In genomic region chr20:7665311-7665863, GRCh38 we compare ENCODE assay signal across 22 cellular contexts.
DNase-seq lines count a peak whose midpoint lies in the region; ATAC-seq, FAIRE-seq and TF ChIP-seq lines count a peak whose summit lies in the region.
"Had no signal": no experiment of that assay in that cellular context is flagged by ENCODE, and none has a peak within 500 bp of the region (broad histone marks: within the 10 kb centered on the region; RNA-seq: fewer than 3 reads in every experiment).

No MANE protein-coding gene starts in this region.

- H2AFZ ChIP-seq in GM23338: peak overlapping the region; percentile 43; the same call in 1 of the 2 replicates
- H2AFZ ChIP-seq in mesenchymal stem cell (ENCODE audit: low read depth, low read length): no peak overlapping the region

- no peak for TF ChIP-seq POLR2A in right lobe of liver (IDR thresholded peaks at IDR 0.05)

- no peak overlapping the region for H3K4ac ChIP-seq in mesenchymal stem cell (ENCODE audit: low read depth in 1 of 2, low read length in 2 of 2)

- no peak overlapping the region for H2BK15ac ChIP-seq in mesenchymal stem cell (ENCODE audit: low read depth, poor library complexity, severe bottlenecking)

- H4K91ac ChIP-seq in mesenchymal stem cell (ENCODE audit: low read length): no peak overlapping the region

- H2BK120ac ChIP-seq in mesenchymal stem cell (ENCODE audit: low read depth, low read length): no peak overlapping the region

- no peak overlapping the region for H2BK12ac ChIP-seq in mesenchymal stem cell (ENCODE audit: low read length in 2 of 2)

- H3K4me3 ChIP-seq in AG10803 (ENCODE audit: low read length) (no peak overlapping the region), GM23338 (no peak overlapping the region), mesenchymal stem cell (ENCODE audit: insufficient read depth in 1 of 2, low read depth in 1 of 2, low read length in 2 of 2) (no peak overlapping the region), right lobe of liver (no peak overlapping the region)
- H3K4me3 ChIP-seq: GM12878 had no signal

- peaks cover 14% of the 10 kb centered on the region for H3K4me1 ChIP-seq in GM23338 (ENCODE audit: insufficient read depth)
- no peaks in the 10 kb centered on the region for H3K4me1 ChIP-seq in mesenchymal stem cell (ENCODE audit: control insufficient read depth, insufficient read depth, low read depth, low read length)
- H3K4me1 ChIP-seq in right lobe of liver: no peaks in the 10 kb centered on the region

- H3K18ac ChIP-seq in mesenchymal stem cell (ENCODE audit: low read depth in 1 of 2, low read length in 2 of 2): no peak overlapping the region

- H2BK5ac ChIP-seq in mesenchymal stem cell (ENCODE audit: low read depth, low read length, poor library complexity, severe bottlenecking): no peak overlapping the region

- no peaks in the 10 kb centered on the region for H3K79me1 ChIP-seq in mesenchymal stem cell (replicated peaks; ENCODE audit: low read length, poor library complexity, severe bottlenecking)

- no peaks in the 10 kb centered on the region for H3F3A ChIP-seq in GM23338 (replicated peaks; ENCODE audit: low read depth)

- 10% methylated on average over 1 of the region's 2 CpGs for WGBS in mesenchymal stem cell
- 31% methylated on average over 2 of the region's 2 CpGs for whole genome bisulfite sequencing in right lobe of liver (ENCODE audit: insufficient coverage, low coverage, low lambda C conversion rate, missing lambda C conversion rate)

- ATAC-seq in GM23338: no peak
- ATAC-seq in right lobe of liver: no peak
- ATAC-seq: GM12878, HCT116, PC-3 had no signal

- no peak for FAIRE-seq in GM19239 (lab: Jason Lieb, UNC)
- FAIRE-seq: GM12878 had no signal

- H3K4me2 ChIP-seq in GM23338 (peak overlapping the region; percentile 11; the same call in 1 of the 2 replicates), mesenchymal stem cell (ENCODE audit: low read length, poor library complexity, severe bottlenecking) (no peak overlapping the region)

- no peak overlapping the region for H3K9ac ChIP-seq in mesenchymal stem cell (ENCODE audit: low read length)

- TF ChIP-seq CTCF in AG10803 (conservative IDR thresholded peaks at IDR 0.05; ENCODE audit: low read length) (no peak), GM23338 (conservative IDR thresholded peaks at IDR 0.05; ENCODE audit: low read depth in 2 of 2) (no peak), right lobe of liver (IDR thresholded peaks at IDR 0.05) (no peak)

- H3K9me3 ChIP-seq in mesenchymal stem cell (ENCODE audit: control insufficient read depth, low read length): no peaks in the 10 kb centered on the region
- H3K9me3 ChIP-seq in right lobe of liver: no peaks in the 10 kb centered on the region

- H3K36me3 ChIP-seq in GM23338 (ENCODE audit: insufficient read depth) (no peaks in the 10 kb centered on the region), mesenchymal stem cell (ENCODE audit: control insufficient read depth in 1 of 2, insufficient read depth in 2 of 2, low read depth in 1 of 2, low read length in 2 of 2) (no peaks in the 10 kb centered on the region), right lobe of liver (no peaks in the 10 kb centered on the region)

- peak overlapping the region; percentile 41; the same call in 1 of the 2 replicates for H3K27ac Mint-ChIP-seq in GM23338
- H3K27ac Mint-ChIP-seq: CD14-positive monocyte had no signal

- intact Hi-C loops in right lobe of liver (cut with DNase I): no loop called here

- no peaks in the 10 kb centered on the region for H4K20me1 ChIP-seq in GM23338 (replicated peaks; ENCODE audit: insufficient read depth)

- no peaks in the 10 kb centered on the region for H3K36me3 Mint-ChIP-seq in GM23338 (ENCODE audit: low read depth)
- H3K36me3 Mint-ChIP-seq: CD14-positive monocyte had no signal

- H3K4me3 Mint-ChIP-seq in GM23338: no peak overlapping the region
- H3K4me3 Mint-ChIP-seq: CD14-positive monocyte had no signal

- DNase-seq in AG10803 (ENCODE audit: low read depth) (peak; percentile 60), GM23338 (ENCODE audit: low spot score) (no peak), astrocyte of the hippocampus (ENCODE audit: low read depth, low spot score) (peak; percentile 11), mesenchymal stem cell (peak; percentile 16), right lobe of liver (no peak), GM19239 (ENCODE audit: insufficient read length, low spot score) (no peak), SHP77 (lab: John Stamatoyannopoulos, UW) (no peak)
- DNase-seq: ACHN; DMS153; EL; GOT3; NCI-H1092 treated with DMSO at 0.1 percent for 48 hours; NCI-H187 treated with DMSO at 0.1 percent for 48 hours; NCI-H446; NCI-H526 treated with DMSO at 0.1 percent for 48 hours; NK-92 treated with Interleukin-12 subunit alpha and Interleukin-12 subunit beta, amount 100 ng/mL, for 24 hours; PC-3; RPMI8226; T-helper 1 cell had no signal

- H3K27me3 ChIP-seq in GM23338 (ENCODE audit: insufficient read depth) (no peaks in the 10 kb centered on the region), mesenchymal stem cell (ENCODE audit: control insufficient read depth in 1 of 2, insufficient read depth in 1 of 2, low read length in 2 of 2) (no peaks in the 10 kb centered on the region), right lobe of liver (no peaks in the 10 kb centered on the region)

- H3K14ac ChIP-seq in mesenchymal stem cell (ENCODE audit: low read length in 2 of 2): no peak overlapping the region

- H3K27ac ChIP-seq in GM23338 (ENCODE audit: low read depth) (no peak overlapping the region), mesenchymal stem cell (ENCODE audit: low read length, poor library complexity, severe bottlenecking) (no peak overlapping the region), right lobe of liver (no peak overlapping the region)

- H3K9me2 ChIP-seq in GM23338 (ENCODE audit: insufficient read depth): no peaks in the 10 kb centered on the region

- peaks cover 20% of the 10 kb centered on the region for H3K4me1 Mint-ChIP-seq in GM23338
- H3K4me1 Mint-ChIP-seq: CD14-positive monocyte had no signal

- H3K23ac ChIP-seq in mesenchymal stem cell (ENCODE audit: low read length in 2 of 2): no peak overlapping the region

- H3K9me3 Mint-ChIP-seq in GM23338: no peaks in the 10 kb centered on the region; the same call in 2 of the 3 replicates

- H3K27me3 Mint-ChIP-seq in GM23338 (ENCODE audit: insufficient read depth, low read depth, poor library complexity): peaks cover 8% of the 10 kb centered on the region

- H3K79me2 ChIP-seq in GM23338 (replicated peaks; ENCODE audit: insufficient read depth): no peaks in the 10 kb centered on the region

- no peak overlapping the region for H2AK5ac ChIP-seq in mesenchymal stem cell (ENCODE audit: low read length, severe bottlenecking)

- H4K8ac ChIP-seq in mesenchymal stem cell (ENCODE audit: low read length): no peak overlapping the region

TF ChIP-seq in GM23338, 12 proteins besides CTCF, POLR2A, EP300 and RAD21 (continues in another document):
- no peak for TF ChIP-seq ZNF462 (CRISPR knock-in tag; IDR thresholded peaks at IDR 0.05)

Comparison
In these comparisons a context has a peak if more than half of its experiments do, and no peak if none do; other contexts are left out.
1. DNase-seq: peak in AG10803 (single experiment), astrocyte of the hippocampus (single experiment) and mesenchymal stem cell (single experiment); none in GM23338 (single experiment), right lobe of liver (0 of 3), GM19239 (single experiment) and SHP77 (0 of 2).